In the genomic region with DNA sequence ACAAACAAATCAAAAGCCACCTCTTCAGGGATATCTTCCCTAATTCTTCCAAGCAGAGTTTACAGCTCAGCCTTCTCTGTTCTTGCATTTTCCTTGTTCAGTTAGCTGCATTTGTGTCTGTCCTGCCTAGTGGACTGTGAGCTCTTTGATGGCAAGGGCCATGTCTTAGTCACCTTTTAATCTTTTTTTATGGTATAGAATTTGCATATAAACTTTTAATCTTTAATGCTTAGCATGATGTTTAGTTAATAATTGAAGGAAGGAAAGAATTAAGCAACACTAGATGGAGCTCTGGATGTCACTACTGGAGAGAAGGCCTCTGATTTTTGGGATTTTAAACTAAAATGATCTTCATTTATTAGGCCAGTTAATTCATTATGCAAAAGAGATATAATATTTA, we compare ENCODE assay signal across 24 cellular contexts. TPM values are rescaled to one million over a fixed set of nuclear protein-coding genes. Genes with fewer than 3 reads are reported as not detected.
A peak's percentile ranks its signal among the peaks of the same experiment; 100 is the strongest.
DNase-seq lines count a peak whose midpoint lies in the region; FAIRE-seq and TF ChIP-seq lines count a peak whose summit lies in the region.
"Had no signal": no experiment of that assay in that cellular context is flagged by ENCODE, and none has a peak within 500 bp of the region (broad histone marks: within the 10 kb centered on the region; RNA-seq: fewer than 3 reads in every experiment).

No MANE protein-coding gene starts in this region.

- no peaks in the 10 kb centered on the region for H3K9me3 Mint-ChIP-seq in brain
- H3K9me3 Mint-ChIP-seq: activated naive CD8-positive, alpha-beta T cell treated with anti-CD3 and anti-CD28 coated beads, Interleukin-2, amount 50 U/mL, for 24 hours; activated T-helper 2 cell treated with anti-CD3 and anti-CD28 coated beads, Interferon-gamma antibody, Interleukin-2, Interleukin-4, amounts not matched to agents 10 μg/mL and 5 μg/mL and 100 μg/mL, durations not matched to agents 14 hours and 24 hours and 36 hours; CD4-positive, CD25-positive, alpha-beta regulatory T cell; memory B cell; naive B cell had no signal

- FAIRE-seq in A204.1 (lab: Jason Lieb, UNC) = peak; percentile 76
- FAIRE-seq: endothelial cell of umbilical vein, islet of Langerhans had no signal

- H3K4me1 Mint-ChIP-seq in brain = no peaks in the 10 kb centered on the region
- H3K4me1 Mint-ChIP-seq: activated naive CD8-positive, alpha-beta T cell treated with anti-CD3 and anti-CD28 coated beads, Interleukin-2, amount 50 U/mL, for 24 hours had no signal

- peak overlapping the region in 4 of 5 experiments; percentile 50 to 75 (median 54) for H3K27ac Mint-ChIP-seq in brain
- H3K27ac Mint-ChIP-seq: activated CD8-positive, alpha-beta memory T cell treated with anti-CD3 and anti-CD28 coated beads, Interleukin-2, amount 10 ng/mL, durations not matched to agents 7 days and 5 days; activated naive CD8-positive, alpha-beta T cell treated with anti-CD3 and anti-CD28 coated beads, Interleukin-2, amount 50 U/mL, for 24 hours; activated T-helper 2 cell treated with anti-CD3 and anti-CD28 coated beads, Interferon-gamma antibody, Interleukin-2, Interleukin-4, amounts not matched to agents 10 μg/mL and 5 μg/mL and 100 μg/mL, durations not matched to agents 14 hours and 24 hours and 36 hours; memory B cell; naive B cell had no signal

- no peak for TF ChIP-seq CTCF in brain (conservative IDR thresholded peaks at IDR 0.05)

- DNase-seq in HT-29 (ENCODE audit: low spot score) (peak; percentile 51), left kidney (ENCODE audit: low read depth, low spot score) (peak; percentile 9), NCI-H748 (lab: John Stamatoyannopoulos, UW; ENCODE audit: unreplicated experiment) (no peak), globus pallidus (ENCODE audit: low spot score) (no peak), activated gamma-delta T cell treated with Interleukin-2 at 50 U/mL for 16 hours (no peak), NCI-H510A treated with DMSO at 0.1 percent for 48 hours (lab: John Stamatoyannopoulos, UW) (no peak)
- DNase-seq: activated CD8-positive, alpha-beta memory T cell treated with anti-CD3 and anti-CD28 coated beads, Interleukin-2, amount 10 ng/mL, durations not matched to agents 7 days and 5 days; activated naive CD8-positive, alpha-beta T cell treated with anti-CD3 and anti-CD28 coated beads, Interleukin-2, amount 50 U/mL, for 24 hours; CD4-positive, CD25-positive, alpha-beta regulatory T cell; cortex of kidney; hippocampal formation; KG1; naive B cell; NCI-H1048; NCI-H2029; NK-92 treated with Interleukin-12 subunit alpha and Interleukin-12 subunit beta, amount 100 ng/mL, for 24 hours; sigmoid colon; testis had no signal

- no peak overlapping the region for H3K4me3 Mint-ChIP-seq in brain
- H3K4me3 Mint-ChIP-seq: activated CD8-positive, alpha-beta memory T cell treated with anti-CD3 and anti-CD28 coated beads, Interleukin-2, amount 10 ng/mL, durations not matched to agents 7 days and 5 days; activated naive CD8-positive, alpha-beta T cell treated with anti-CD3 and anti-CD28 coated beads, Interleukin-2, amount 50 U/mL, for 24 hours; CD4-positive, CD25-positive, alpha-beta regulatory T cell; memory B cell; naive B cell had no signal

- H3K36me3 Mint-ChIP-seq in brain = peaks cover 21% of the 10 kb centered on the region
- H3K36me3 Mint-ChIP-seq: naive B cell had no signal

- H3K27me3 Mint-ChIP-seq in brain = no peaks in the 10 kb centered on the region
- H3K27me3 Mint-ChIP-seq: activated CD8-positive, alpha-beta memory T cell treated with anti-CD3 and anti-CD28 coated beads, Interleukin-2, amount 10 ng/mL, durations not matched to agents 7 days and 5 days; activated naive CD8-positive, alpha-beta T cell treated with anti-CD3 and anti-CD28 coated beads, Interleukin-2, amount 50 U/mL, for 24 hours; CD4-positive, CD25-positive, alpha-beta regulatory T cell; memory B cell; naive B cell had no signal

RNA-seq across cellular contexts. Expression of gene PPP2R5D, which starts 12.1 kb away (rescaled TPM):
- 48.1 and 53.4 TPM in 2 replicates for total RNA-seq in HT-29 (2014; rRNA removed; shearing (Covaris generic))
- 120 TPM for polyA plus RNA-seq in brain (ENCODE audit: insufficient read depth, low read depth, low replicate concordance)

RNA-seq across cellular contexts. Expression of gene MEA1, which starts 17.2 kb away (rescaled TPM):
- 91.0 and 91.3 TPM in 2 replicates for total RNA-seq in HT-29 (2014; rRNA removed; shearing (Covaris generic))
- polyA plus RNA-seq in brain (ENCODE audit: insufficient read depth, low read depth, low replicate concordance) = 256 TPM

RNA-seq across cellular contexts. Expression of gene PEX6, which starts 17.5 kb away (rescaled TPM):
- 40.9 and 50.5 TPM in 2 replicates for total RNA-seq in HT-29 (2014; rRNA removed; shearing (Covaris generic))
- 69.7 TPM for polyA plus RNA-seq in brain (ENCODE audit: insufficient read depth, low read depth, low replicate concordance)

RNA-seq across cellular contexts. Expression of gene KLHDC3, which starts 17.5 kb away (rescaled TPM):
- total RNA-seq in HT-29 (2014; rRNA removed; shearing (Covaris generic)) = 120 and 126 TPM in 2 replicates
- 379 TPM for polyA plus RNA-seq in brain (ENCODE audit: insufficient read depth, low read depth, low replicate concordance)

RNA-seq across cellular contexts. Expression of gene RRP36, which starts 24.9 kb away (rescaled TPM):
- 76.7 and 82.0 TPM in 2 replicates for total RNA-seq in HT-29 (2014; rRNA removed; shearing (Covaris generic))
- polyA plus RNA-seq in brain (ENCODE audit: insufficient read depth, low read depth, low replicate concordance) = 58.7 TPM

Comparison
In these comparisons a context has a peak if more than half of its experiments do, and no peak if none do; other contexts are left out.
1. DNase-seq: peak in HT-29 (single experiment) and left kidney (single experiment); none in NCI-H748 (single experiment), globus pallidus (single experiment), activated gamma-delta T cell treated with Interleukin-2 at 50 U/mL for 16 hours (single experiment) and NCI-H510A treated with DMSO at 0.1 percent for 48 hours (single experiment).